ENCODE assay signal across 8 cellular contexts in the genomic region with DNA sequence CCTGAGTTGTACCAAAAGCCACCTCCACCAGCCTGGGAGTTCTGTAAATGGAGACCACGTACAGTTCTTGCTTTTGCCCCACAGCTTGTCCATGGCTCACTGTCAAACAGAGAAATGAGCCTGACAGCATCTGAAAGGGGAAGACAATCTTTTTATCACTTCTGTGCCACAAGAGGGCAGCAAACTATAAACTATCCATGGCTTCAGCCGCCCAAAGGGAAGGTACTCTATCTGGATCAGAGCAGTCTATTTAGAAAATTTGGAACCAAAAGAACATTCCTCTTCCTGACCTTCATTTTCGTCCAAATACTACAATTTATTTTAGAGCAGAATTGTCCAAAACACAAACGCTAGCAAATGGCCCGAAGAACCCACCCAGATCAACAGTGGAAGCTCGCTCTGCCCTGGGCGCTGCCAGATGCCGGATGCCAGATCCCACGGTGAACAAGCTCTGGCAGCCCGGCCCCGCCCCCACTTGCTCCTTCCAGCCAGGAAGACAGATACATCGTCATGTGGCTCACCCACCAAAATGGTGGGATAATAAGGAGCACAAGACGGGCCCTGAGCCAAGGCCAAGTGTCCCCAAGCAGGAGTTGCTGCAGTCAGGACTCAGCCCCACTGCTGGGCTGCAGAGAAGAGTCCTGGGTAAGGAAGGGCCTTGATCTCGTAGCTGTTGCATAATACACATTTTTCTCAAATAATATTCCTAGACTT. TPM values are rescaled to one million over a fixed set of nuclear protein-coding genes. Genes with fewer than 3 reads are reported as not detected.
DNase-seq lines count a peak whose midpoint lies in the region; ATAC-seq and TF ChIP-seq lines count a peak whose summit lies in the region.

No MANE protein-coding gene starts in this region.

- peak overlapping the region; percentile 1 for H3K9ac ChIP-seq in endocrine pancreas (ENCODE audit: control insufficient read depth, insufficient read depth, low read length)

- no peak for TF ChIP-seq POLR2A in lower leg skin (IDR thresholded peaks at IDR 0.05)

- WGBS in lower leg skin, 2 donors: 5 to 17% methylated on average over 14 of the region's 14 CpGs

- TF ChIP-seq CTCF in HFF-Myc (IDR thresholded peaks at IDR 0.05; ENCODE audit: low read depth, low read length, missing control alignments): peak; percentile 60
- peak in 1 of 3 donors; percentile 65 for TF ChIP-seq CTCF in lower leg skin (IDR thresholded peaks at IDR 0.05)

- H3K27me3 ChIP-seq in endocrine pancreas (ENCODE audit: control insufficient read depth, insufficient read depth, low read length): no peaks in the 10 kb centered on the region

- intact Hi-C loops in lower leg skin (cut with DNase I; ENCODE audit: low total_unique reads): loop anchor here (5.0 kb wide), 1 partner anchor 147 kb away; no protein-coding TSS in a partner anchor

- H3K36me3 ChIP-seq in endocrine pancreas (ENCODE audit: control insufficient read depth, insufficient read depth, low read length): no peaks in the 10 kb centered on the region

- no peak for ATAC-seq in GM19035 (IDR thresholded peaks at IDR 0.05; ENCODE audit: unreplicated experiment)

- DNase-seq in CD1c-positive myeloid dendritic cell (ENCODE audit: extremely low spot score): peak; percentile 84
- DNase-seq in HFF-Myc (ENCODE audit: extremely low read depth, low read depth): peak; percentile 74
- peak; percentile 53 for DNase-seq in NCI-H524 treated with DMSO at 0.1 percent for 48 hours (lab: John Stamatoyannopoulos, UW)
- DNase-seq in activated CD4-positive, alpha-beta T cell treated with anti-CD3 and anti-CD28 coated beads, Interleukin-2, amount 50 U/mL, for 48 hours: peak; percentile 25 to 40
- peak; percentile 87 to 96 for DNase-seq in lower leg skin (ENCODE audit: low spot score in 2 of 2)
- peak; percentile 13 to 28 for DNase-seq in stimulated activated CD8-positive, alpha-beta memory T cell treated with anti-CD3 and anti-CD28 coated beads, Interleukin-2, amount 100 ng/mL, for 1 hour (ENCODE audit: low read depth in 2 of 2)

- H3K4me3 ChIP-seq in HFF-Myc (replicated peaks; ENCODE audit: low read depth, low read length): peak overlapping the region; percentile 28
- peak overlapping the region; percentile 35 for H3K4me3 ChIP-seq in endocrine pancreas (ENCODE audit: control insufficient read depth, insufficient read depth, low read length)
- no peak overlapping the region for H3K4me3 ChIP-seq in lower leg skin (ENCODE audit: low read depth, poor library complexity, severe bottlenecking)

- no peaks in the 10 kb centered on the region for H3K4me1 ChIP-seq in endocrine pancreas (ENCODE audit: control insufficient read depth, insufficient read depth, low read length)

- H3K9me3 ChIP-seq in endocrine pancreas (ENCODE audit: control insufficient read depth, low read length): no peaks in the 10 kb centered on the region

RNA-seq across cellular contexts. Expression of a gene that starts 23.9 kb away (rescaled TPM):
- total RNA-seq in lower leg skin: not detected

RNA-seq across cellular contexts. Expression of a gene that starts 57.7 kb away (rescaled TPM):
- total RNA-seq in lower leg skin: 10 to 100 TPM in 1 of 4 donors, 1 to 10 TPM in 2, under 1 TPM in 1; 0.38 to 12.6 (median 2.8) TPM

Comparison
In these comparisons a context has a peak if more than half of its experiments do, and no peak if none do; other contexts are left out.
1. DNase-seq: peak in every context shown above with its lines; median percentile 92 in lower leg skin; 84 in CD1c-positive myeloid dendritic cell; 74 in HFF-Myc; 53 in NCI-H524 treated with DMSO at 0.1 percent for 48 hours; 32 in activated CD4-positive, alpha-beta T cell treated with anti-CD3 and anti-CD28 coated beads, Interleukin-2, amount 50 U/mL, for 48 hours; 20 in stimulated activated CD8-positive, alpha-beta memory T cell treated with anti-CD3 and anti-CD28 coated beads, Interleukin-2, amount 100 ng/mL, for 1 hour.